In the genomic region with DNA sequence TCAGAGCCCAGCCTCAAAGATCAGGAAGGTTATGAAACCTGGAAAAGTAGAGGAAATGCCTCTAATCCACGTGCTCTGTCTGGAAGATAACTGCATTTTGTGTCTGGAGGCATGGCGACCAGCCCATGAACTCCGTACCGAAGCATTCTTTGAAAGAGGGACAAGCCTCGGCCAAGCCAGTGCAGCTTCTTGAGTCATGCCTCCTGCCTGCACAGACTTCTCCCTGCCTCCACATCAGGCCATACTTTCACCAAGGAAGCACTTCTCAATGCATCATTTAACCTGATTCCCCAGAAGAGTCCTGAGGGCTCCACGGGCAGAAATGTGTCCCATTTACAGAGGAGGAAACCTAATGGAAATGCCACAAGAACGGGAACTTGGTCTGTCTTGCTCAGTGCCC, we compare ENCODE assay signal across 12 cellular contexts. TPM values are rescaled to one million over a fixed set of nuclear protein-coding genes. Genes with fewer than 3 reads are reported as not detected.
A peak's percentile ranks its signal among the peaks of the same experiment; 100 is the strongest.
DNase-seq lines count a peak whose midpoint lies in the region; ATAC-seq and TF ChIP-seq lines count a peak whose summit lies in the region.
"Had no signal": no experiment of that assay in that cellular context is flagged by ENCODE, and none has a peak within 500 bp of the region (broad histone marks: within the 10 kb centered on the region; RNA-seq: fewer than 3 reads in every experiment).

No MANE protein-coding gene starts in this region.

- H3K27me3 ChIP-seq in fibroblast of lung (ENCODE audit: control insufficient read depth, insufficient read depth, low read length): no peaks in the 10 kb centered on the region
- no peaks in the 10 kb centered on the region for H3K27me3 ChIP-seq in rectal smooth muscle tissue (ENCODE audit: control insufficient read depth, insufficient read depth, low read length)

- H3K9ac ChIP-seq in fibroblast of lung (ENCODE audit: insufficient read depth, low read length): no peak overlapping the region
- no peak overlapping the region for H3K9ac ChIP-seq in rectal smooth muscle tissue (ENCODE audit: low read length)
- H3K9ac ChIP-seq: KMS-11 had no signal

- no peak overlapping the region for H3K27ac Mint-ChIP-seq in immature natural killer cell

- H3K4me3 Mint-ChIP-seq in immature natural killer cell: no peak overlapping the region
- H3K4me3 Mint-ChIP-seq: T-helper 1 cell treated with Interleukin-12 subunit alpha and Interleukin-12 subunit beta and Interleukin-4 antibody, amounts not matched to agents 30 μg/mL and 1 μg/mL, for 36 hours had no signal

- TF ChIP-seq CTCF in fibroblast of lung (conservative IDR thresholded peaks at IDR 0.05 in 1 of 2, IDR thresholded peaks at IDR 0.05 in 1 of 2; ENCODE audit: low read depth in 1 of 2, low read length in 2 of 2): no peak

- peaks cover 20 to 22% of the 10 kb centered on the region in 2 donors for H3K4me1 Mint-ChIP-seq in immature natural killer cell

- H3K27me3 Mint-ChIP-seq in immature natural killer cell (ENCODE audit: low read depth in 3 of 3): peaks cover 0 to 13% (median 13%) of the 10 kb centered on the region in 3 donors

- DNase-seq in Caki2 (ENCODE audit: low read depth) (peak; percentile 29), fibroblast of lung (ENCODE audit: low read depth in 2 of 2) (peak; percentile 73 to 94), islet precursor cell (no peak), foreskin melanocyte (no peak), immature natural killer cell (no peak)
- DNase-seq: H7 had no signal

- H3K4me1 ChIP-seq in fibroblast of lung (ENCODE audit: control insufficient read depth, extremely low read depth, insufficient read depth, low read length) (peaks cover 45% of the 10 kb centered on the region), rectal smooth muscle tissue (ENCODE audit: control insufficient read depth, insufficient read depth, low read length) (peaks cover 65% of the 10 kb centered on the region)

- H3K4me2 ChIP-seq in fibroblast of lung (ENCODE audit: extremely low read depth, insufficient read depth, low read length): peak overlapping the region; percentile 100
- H3K4me2 ChIP-seq: KMS-11 had no signal

- no peak overlapping the region for H2AFZ ChIP-seq in fibroblast of lung (ENCODE audit: low read length)

- H3K36me3 Mint-ChIP-seq in immature natural killer cell: peaks cover 0 to 4% (median 0%) of the 10 kb centered on the region in 3 donors

- in situ Hi-C loops in Caki2 (cut with HindIII; ENCODE audit: low pct_unique_long_range_greater_than_20kb, low sequenced_read_pairs): no loop called here

- no peaks in the 10 kb centered on the region for H4K20me1 ChIP-seq in fibroblast of lung (ENCODE audit: control insufficient read depth, extremely low read depth, insufficient read depth, low read length)

- no peaks in the 10 kb centered on the region for H3K9me3 ChIP-seq in fibroblast of lung (ENCODE audit: control insufficient read depth, insufficient read depth, low read depth, low read length)
- H3K9me3 ChIP-seq: mucosa of descending colon had no signal

- H3K27ac ChIP-seq in fibroblast of lung (ENCODE audit: insufficient read depth, low read length) (peak overlapping the region; percentile 97), rectal smooth muscle tissue (ENCODE audit: low read depth, low read length) (peak overlapping the region; percentile 100)
- H3K27ac ChIP-seq: KMS-11 had no signal

- peak; percentile 6 for ATAC-seq in SK-N-SH treated with all-trans-retinoic acid at 6 μM for 48 hours
- ATAC-seq in HG02938 (IDR thresholded peaks at IDR 0.05; ENCODE audit: unreplicated experiment): no peak
- ATAC-seq: mucosa of descending colon had no signal

- H3K9me3 Mint-ChIP-seq in immature natural killer cell: no peaks in the 10 kb centered on the region

- H3K4me3 ChIP-seq in fibroblast of lung (replicated peaks in 1 of 4; ENCODE audit: control extremely low read depth in 1 of 4, insufficient read depth in 1 of 4, low read depth in 3 of 4, low read length in 4 of 4) (peak overlapping the region; percentile 4 to 98 (median 84)), rectal smooth muscle tissue (ENCODE audit: low read length) (peak overlapping the region; percentile 11)
- H3K4me3 ChIP-seq: mucosa of descending colon had no signal

- peaks cover 83% of the 10 kb centered on the region for H3K79me2 ChIP-seq in fibroblast of lung (ENCODE audit: control insufficient read depth, insufficient read depth, low read length)

- H3K36me3 ChIP-seq in fibroblast of lung (ENCODE audit: control insufficient read depth, insufficient read depth, low read length) (peaks cover 20% of the 10 kb centered on the region), rectal smooth muscle tissue (ENCODE audit: control insufficient read depth, insufficient read depth, low read length) (peaks cover 2% of the 10 kb centered on the region)

TF ChIP-seq in SK-N-SH treated with all-trans-retinoic acid at 6 μM for 48 hours, 23 proteins besides CTCF, POLR2A, EP300 and RAD21:
- TF ChIP-seq ISL1 (CRISPR knock-in tag; IDR thresholded peaks at IDR 0.05) (no peak), ZNF565 (CRISPR knock-in tag; conservative IDR thresholded peaks at IDR 0.05; ENCODE audit: low read depth) (no peak), OSR1 (CRISPR knock-in tag; IDR thresholded peaks at IDR 0.05) (no peak), SNAI2 (CRISPR knock-in tag; IDR thresholded peaks at IDR 0.05) (no peak), ZFP3 (CRISPR knock-in tag; IDR thresholded peaks at IDR 0.05) (no peak), BACH2 (CRISPR knock-in tag; IDR thresholded peaks at IDR 0.05; ENCODE audit: borderline replicate concordance) (no peak), PPARA (CRISPR knock-in tag; IDR thresholded peaks at IDR 0.05; ENCODE audit: borderline replicate concordance) (no peak), ZC3H10 (CRISPR knock-in tag; IDR thresholded peaks at IDR 0.05) (no peak), ZNF70 (CRISPR knock-in tag; IDR thresholded peaks at IDR 0.05) (no peak), ARNTL (CRISPR knock-in tag; IDR thresholded peaks at IDR 0.05; ENCODE audit: borderline replicate concordance, low read depth) (no peak), TOX (CRISPR knock-in tag; IDR thresholded peaks at IDR 0.05; ENCODE audit: borderline replicate concordance) (no peak), ZNF8 (CRISPR knock-in tag; IDR thresholded peaks at IDR 0.05) (no peak), ESRRG (CRISPR knock-in tag; IDR thresholded peaks at IDR 0.05) (no peak), ZFP30 (CRISPR knock-in tag; IDR thresholded peaks at IDR 0.05) (no peak), TCF4 (CRISPR knock-in tag; IDR thresholded peaks at IDR 0.05; ENCODE audit: borderline replicate concordance) (no peak)
- TF ChIP-seq, protein P1, sequence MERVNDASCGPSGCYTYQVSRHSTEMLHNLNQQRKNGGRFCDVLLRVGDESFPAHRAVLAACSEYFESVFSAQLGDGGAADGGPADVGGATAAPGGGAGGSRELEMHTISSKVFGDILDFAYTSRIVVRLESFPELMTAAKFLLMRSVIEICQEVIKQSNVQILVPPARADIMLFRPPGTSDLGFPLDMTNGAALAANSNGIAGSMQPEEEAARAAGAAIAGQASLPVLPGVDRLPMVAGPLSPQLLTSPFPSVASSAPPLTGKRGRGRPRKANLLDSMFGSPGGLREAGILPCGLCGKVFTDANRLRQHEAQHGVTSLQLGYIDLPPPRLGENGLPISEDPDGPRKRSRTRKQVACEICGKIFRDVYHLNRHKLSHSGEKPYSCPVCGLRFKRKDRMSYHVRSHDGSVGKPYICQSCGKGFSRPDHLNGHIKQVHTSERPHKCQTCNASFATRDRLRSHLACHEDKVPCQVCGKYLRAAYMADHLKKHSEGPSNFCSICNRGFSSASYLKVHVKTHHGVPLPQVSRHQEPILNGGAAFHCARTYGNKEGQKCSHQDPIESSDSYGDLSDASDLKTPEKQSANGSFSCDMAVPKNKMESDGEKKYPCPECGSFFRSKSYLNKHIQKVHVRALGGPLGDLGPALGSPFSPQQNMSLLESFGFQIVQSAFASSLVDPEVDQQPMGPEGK (CRISPR knock-in tag; IDR thresholded peaks at IDR 0.05; ENCODE audit: borderline replicate concordance): no peak
- TF ChIP-seq, protein P2, sequence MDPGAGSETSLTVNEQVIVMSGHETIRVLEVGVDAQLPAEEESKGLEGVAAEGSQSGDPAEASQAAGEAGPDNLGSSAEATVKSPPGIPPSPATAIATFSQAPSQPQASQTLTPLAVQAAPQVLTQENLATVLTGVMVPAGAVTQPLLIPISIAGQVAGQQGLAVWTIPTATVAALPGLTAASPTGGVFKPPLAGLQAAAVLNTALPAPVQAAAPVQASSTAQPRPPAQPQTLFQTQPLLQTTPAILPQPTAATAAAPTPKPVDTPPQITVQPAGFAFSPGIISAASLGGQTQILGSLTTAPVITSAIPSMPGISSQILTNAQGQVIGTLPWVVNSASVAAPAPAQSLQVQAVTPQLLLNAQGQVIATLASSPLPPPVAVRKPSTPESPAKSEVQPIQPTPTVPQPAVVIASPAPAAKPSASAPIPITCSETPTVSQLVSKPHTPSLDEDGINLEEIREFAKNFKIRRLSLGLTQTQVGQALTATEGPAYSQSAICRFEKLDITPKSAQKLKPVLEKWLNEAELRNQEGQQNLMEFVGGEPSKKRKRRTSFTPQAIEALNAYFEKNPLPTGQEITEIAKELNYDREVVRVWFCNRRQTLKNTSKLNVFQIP (CRISPR knock-in tag; IDR thresholded peaks at IDR 0.05; ENCODE audit: borderline replicate concordance, low read depth): no peak
- TF ChIP-seq, protein P3, sequence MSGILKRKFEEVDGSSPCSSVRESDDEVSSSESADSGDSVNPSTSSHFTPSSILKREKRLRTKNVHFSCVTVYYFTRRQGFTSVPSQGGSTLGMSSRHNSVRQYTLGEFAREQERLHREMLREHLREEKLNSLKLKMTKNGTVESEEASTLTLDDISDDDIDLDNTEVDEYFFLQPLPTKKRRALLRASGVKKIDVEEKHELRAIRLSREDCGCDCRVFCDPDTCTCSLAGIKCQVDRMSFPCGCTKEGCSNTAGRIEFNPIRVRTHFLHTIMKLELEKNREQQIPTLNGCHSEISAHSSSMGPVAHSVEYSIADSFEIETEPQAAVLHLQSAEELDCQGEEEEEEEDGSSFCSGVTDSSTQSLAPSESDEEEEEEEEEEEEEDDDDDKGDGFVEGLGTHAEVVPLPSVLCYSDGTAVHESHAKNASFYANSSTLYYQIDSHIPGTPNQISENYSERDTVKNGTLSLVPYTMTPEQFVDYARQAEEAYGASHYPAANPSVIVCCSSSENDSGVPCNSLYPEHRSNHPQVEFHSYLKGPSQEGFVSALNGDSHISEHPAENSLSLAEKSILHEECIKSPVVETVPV (CRISPR knock-in tag; IDR thresholded peaks at IDR 0.05): no peak

RNA-seq across cellular contexts. Expression of a gene that starts 3.4 kb away (rescaled TPM):
- total RNA-seq in Caki2 (2014; rRNA removed; shearing (Covaris generic); ENCODE audit: low replicate concordance): 53.5 and 57.0 TPM in 2 replicates
- 178 and 254 TPM in 2 replicates for total RNA-seq in fibroblast of lung
- polyA plus RNA-seq in fibroblast of lung (578 and 729 TPM in 2 replicates), immature natural killer cell (1 to 10 TPM; 5.2 to 9.7 (median 9.3) TPM)
- polyA plus RNA-seq in fibroblast of lung (2012): 491 and 638 TPM in 2 replicates
- polyA minus RNA-seq in fibroblast of lung (ENCODE audit: low replicate concordance): 1,123 and 1,490 TPM in 2 replicates

Comparison
In these comparisons a context has a peak if more than half of its experiments do, and no peak if none do; other contexts are left out.
1. DNase-seq: peak in Caki2 (single experiment) and fibroblast of lung (2 of 2); none in islet precursor cell (single experiment), foreskin melanocyte (single experiment) and immature natural killer cell (0 of 3).